In the genomic region with DNA sequence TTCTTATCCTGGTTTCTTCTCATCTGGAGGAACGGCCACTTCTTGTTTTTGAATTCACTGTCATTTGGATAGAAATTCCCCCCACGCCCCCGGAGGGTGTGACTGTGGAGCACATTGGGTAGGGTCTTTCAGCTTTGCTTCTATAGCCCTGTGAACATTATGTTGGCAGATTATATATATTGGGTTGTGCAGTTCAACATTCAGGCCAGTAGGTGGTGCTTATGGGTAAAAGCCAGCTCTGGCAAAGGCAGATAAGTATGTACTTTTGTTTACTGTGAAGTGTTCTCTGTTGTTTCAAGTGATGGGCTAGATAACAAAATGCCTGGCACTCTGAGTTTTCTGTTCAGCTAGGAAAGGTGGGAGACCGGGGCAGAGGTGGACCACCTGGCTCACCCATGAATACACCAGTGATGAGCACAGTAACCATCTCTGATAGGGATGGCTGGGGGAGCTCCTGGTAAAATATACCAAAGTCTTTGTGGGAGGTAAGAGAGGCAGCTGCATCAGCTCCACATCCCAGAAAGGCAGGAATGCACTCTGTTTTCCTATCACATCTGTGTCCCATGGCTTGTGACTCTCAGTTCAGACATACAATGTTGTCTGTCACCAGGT, we compare ENCODE assay signal across 1 cellular context.
TF ChIP-seq lines count a peak whose summit lies in the region.

No MANE protein-coding gene starts in this region.

TF ChIP-seq in GM23338, 12 proteins besides CTCF, POLR2A, EP300 and RAD21 (continued from another document):
- TF ChIP-seq REST (IDR thresholded peaks at IDR 0.05; ENCODE audit: unreplicated experiment) = no peak
- no peak for TF ChIP-seq STAT1 (IDR thresholded peaks at IDR 0.05; ENCODE audit: unreplicated experiment)
- TF ChIP-seq ZNF331 (CRISPR knock-in tag; IDR thresholded peaks at IDR 0.05; ENCODE audit: low read depth) = no peak
- TF ChIP-seq ZNF114 (CRISPR knock-in tag; IDR thresholded peaks at IDR 0.05) = no peak
- TF ChIP-seq EZH2 (IDR thresholded peaks at IDR 0.05; ENCODE audit: low read depth, unreplicated experiment) = no peak
